ENCODE assay signal across 1 cellular context in the genomic region with DNA sequence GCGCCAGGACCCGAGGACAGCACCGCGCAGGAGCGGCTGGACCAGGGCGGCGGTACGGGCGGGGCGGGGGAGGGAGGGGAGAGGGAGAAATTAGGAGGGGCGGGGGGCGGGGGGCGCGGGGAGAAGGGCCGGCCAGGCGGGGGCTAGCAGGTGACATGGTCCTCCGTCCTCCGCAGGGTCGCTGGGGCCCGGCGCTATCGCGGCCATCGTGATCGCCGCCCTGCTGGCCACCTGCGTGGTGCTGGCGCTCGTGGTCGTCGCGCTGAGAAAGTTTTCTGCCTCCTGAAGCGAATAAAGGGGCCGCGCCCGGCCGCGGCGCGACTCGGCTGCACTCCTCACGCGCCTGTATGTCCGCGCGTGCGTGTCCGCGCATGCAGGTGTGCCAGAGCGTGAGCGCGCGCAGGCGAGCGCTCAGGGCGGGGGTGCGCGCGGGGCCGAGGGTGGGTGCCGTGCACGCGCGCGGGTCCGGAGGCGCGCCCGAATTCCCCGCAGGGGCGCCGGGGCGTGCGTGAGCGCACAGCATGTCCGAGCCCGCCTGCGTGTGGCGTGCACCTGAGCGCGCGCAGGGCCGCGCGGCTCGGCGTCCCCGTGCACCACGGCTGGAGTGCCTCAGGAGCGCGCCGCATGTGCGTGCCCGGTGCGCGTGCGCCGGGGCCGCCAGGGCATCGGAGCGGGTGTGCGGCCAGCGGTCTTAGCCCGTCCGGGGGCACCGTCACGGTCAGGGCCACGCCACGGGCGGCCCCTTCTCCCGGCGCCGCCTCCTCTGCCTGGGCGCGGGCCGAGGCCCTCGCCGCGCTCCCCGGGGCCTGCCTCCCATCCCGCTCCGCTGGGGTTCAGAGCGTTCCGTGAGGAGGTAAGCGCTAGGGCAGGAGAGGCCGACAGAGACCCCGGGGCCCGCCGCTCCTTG.
TF ChIP-seq lines count a peak whose summit lies in the region.

No MANE protein-coding gene starts in this region.

TF ChIP-seq in WTC11, 78 proteins besides CTCF, POLR2A, EP300 and RAD21 (continued from another document and continues in another):
- TF ChIP-seq, protein P1, sequence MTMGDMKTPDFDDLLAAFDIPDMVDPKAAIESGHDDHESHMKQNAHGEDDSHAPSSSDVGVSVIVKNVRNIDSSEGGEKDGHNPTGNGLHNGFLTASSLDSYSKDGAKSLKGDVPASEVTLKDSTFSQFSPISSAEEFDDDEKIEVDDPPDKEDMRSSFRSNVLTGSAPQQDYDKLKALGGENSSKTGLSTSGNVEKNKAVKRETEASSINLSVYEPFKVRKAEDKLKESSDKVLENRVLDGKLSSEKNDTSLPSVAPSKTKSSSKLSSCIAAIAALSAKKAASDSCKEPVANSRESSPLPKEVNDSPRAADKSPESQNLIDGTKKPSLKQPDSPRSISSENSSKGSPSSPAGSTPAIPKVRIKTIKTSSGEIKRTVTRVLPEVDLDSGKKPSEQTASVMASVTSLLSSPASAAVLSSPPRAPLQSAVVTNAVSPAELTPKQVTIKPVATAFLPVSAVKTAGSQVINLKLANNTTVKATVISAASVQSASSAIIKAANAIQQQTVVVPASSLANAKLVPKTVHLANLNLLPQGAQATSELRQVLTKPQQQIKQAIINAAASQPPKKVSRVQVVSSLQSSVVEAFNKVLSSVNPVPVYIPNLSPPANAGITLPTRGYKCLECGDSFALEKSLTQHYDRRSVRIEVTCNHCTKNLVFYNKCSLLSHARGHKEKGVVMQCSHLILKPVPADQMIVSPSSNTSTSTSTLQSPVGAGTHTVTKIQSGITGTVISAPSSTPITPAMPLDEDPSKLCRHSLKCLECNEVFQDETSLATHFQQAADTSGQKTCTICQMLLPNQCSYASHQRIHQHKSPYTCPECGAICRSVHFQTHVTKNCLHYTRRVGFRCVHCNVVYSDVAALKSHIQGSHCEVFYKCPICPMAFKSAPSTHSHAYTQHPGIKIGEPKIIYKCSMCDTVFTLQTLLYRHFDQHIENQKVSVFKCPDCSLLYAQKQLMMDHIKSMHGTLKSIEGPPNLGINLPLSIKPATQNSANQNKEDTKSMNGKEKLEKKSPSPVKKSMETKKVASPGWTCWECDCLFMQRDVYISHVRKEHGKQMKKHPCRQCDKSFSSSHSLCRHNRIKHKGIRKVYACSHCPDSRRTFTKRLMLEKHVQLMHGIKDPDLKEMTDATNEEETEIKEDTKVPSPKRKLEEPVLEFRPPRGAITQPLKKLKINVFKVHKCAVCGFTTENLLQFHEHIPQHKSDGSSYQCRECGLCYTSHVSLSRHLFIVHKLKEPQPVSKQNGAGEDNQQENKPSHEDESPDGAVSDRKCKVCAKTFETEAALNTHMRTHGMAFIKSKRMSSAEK (CRISPR knock-in tag; IDR thresholded peaks at IDR 0.05; ENCODE audit: borderline replicate concordance) = no peak
- TF ChIP-seq CREM (CRISPR knock-in tag; IDR thresholded peaks at IDR 0.05) (0 out of 2 replicates have a peak, but pooled peaks have one; percentile 43), ATF1 (CRISPR knock-in tag; IDR thresholded peaks at IDR 0.05) (no peak), KAT7 (CRISPR knock-in tag; IDR thresholded peaks at IDR 0.05; ENCODE audit: borderline replicate concordance) (peak; percentile 85; the same call in 1 of the 2 replicates), NFYB (CRISPR knock-in tag; conservative IDR thresholded peaks at IDR 0.05; ENCODE audit: low read depth) (no peak), TEAD4 (CRISPR knock-in tag; IDR thresholded peaks at IDR 0.05) (no peak), HMGA2 (CRISPR knock-in tag; IDR thresholded peaks at IDR 0.05) (no peak), ZNF423 (CRISPR knock-in tag; IDR thresholded peaks at IDR 0.05) (no peak), NFE2L1 (CRISPR knock-in tag; IDR thresholded peaks at IDR 0.05) (no peak), PRRX2 (CRISPR knock-in tag; IDR thresholded peaks at IDR 0.05) (no peak), ZNF671 (CRISPR knock-in tag; IDR thresholded peaks at IDR 0.05) (no peak), CREB1 (CRISPR knock-in tag; IDR thresholded peaks at IDR 0.05) (no peak), ZNF138 (CRISPR knock-in tag; conservative IDR thresholded peaks at IDR 0.05) (0 out of 2 replicates have a peak, but pooled peaks have one; percentile 74), JUN (CRISPR knock-in tag; IDR thresholded peaks at IDR 0.05) (no peak), EMX1 (CRISPR knock-in tag; IDR thresholded peaks at IDR 0.05) (no peak), GABPB1 (CRISPR knock-in tag; IDR thresholded peaks at IDR 0.05) (no peak), ETV6 (CRISPR knock-in tag; IDR thresholded peaks at IDR 0.05) (no peak), SP1 (CRISPR knock-in tag; conservative IDR thresholded peaks at IDR 0.05) (no peak), RELA (CRISPR knock-in tag; IDR thresholded peaks at IDR 0.05; ENCODE audit: borderline replicate concordance) (no peak), ZNF121 (CRISPR knock-in tag; IDR thresholded peaks at IDR 0.05) (no peak), GTF2I (CRISPR knock-in tag; conservative IDR thresholded peaks at IDR 0.05) (no peak), NR1H2 (CRISPR knock-in tag; IDR thresholded peaks at IDR 0.05) (no peak), ZNF263 (CRISPR knock-in tag; IDR thresholded peaks at IDR 0.05; ENCODE audit: low read depth) (no peak)
- TF ChIP-seq, protein P2, sequence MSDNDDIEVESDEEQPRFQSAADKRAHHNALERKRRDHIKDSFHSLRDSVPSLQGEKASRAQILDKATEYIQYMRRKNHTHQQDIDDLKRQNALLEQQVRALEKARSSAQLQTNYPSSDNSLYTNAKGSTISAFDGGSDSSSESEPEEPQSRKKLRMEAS (CRISPR knock-in tag; IDR thresholded peaks at IDR 0.05) = peak; percentile 3; the same call in 1 of the 2 replicates
- TF ChIP-seq, protein P3, sequence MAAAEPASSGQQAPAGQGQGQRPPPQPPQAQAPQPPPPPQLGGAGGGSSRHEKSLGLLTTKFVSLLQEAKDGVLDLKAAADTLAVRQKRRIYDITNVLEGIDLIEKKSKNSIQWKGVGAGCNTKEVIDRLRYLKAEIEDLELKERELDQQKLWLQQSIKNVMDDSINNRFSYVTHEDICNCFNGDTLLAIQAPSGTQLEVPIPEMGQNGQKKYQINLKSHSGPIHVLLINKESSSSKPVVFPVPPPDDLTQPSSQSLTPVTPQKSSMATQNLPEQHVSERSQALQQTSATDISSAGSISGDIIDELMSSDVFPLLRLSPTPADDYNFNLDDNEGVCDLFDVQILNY (CRISPR knock-in tag; IDR thresholded peaks at IDR 0.05) = 0 out of 2 replicates have a peak, but pooled peaks have one; percentile 58
- TF ChIP-seq, protein P4, sequence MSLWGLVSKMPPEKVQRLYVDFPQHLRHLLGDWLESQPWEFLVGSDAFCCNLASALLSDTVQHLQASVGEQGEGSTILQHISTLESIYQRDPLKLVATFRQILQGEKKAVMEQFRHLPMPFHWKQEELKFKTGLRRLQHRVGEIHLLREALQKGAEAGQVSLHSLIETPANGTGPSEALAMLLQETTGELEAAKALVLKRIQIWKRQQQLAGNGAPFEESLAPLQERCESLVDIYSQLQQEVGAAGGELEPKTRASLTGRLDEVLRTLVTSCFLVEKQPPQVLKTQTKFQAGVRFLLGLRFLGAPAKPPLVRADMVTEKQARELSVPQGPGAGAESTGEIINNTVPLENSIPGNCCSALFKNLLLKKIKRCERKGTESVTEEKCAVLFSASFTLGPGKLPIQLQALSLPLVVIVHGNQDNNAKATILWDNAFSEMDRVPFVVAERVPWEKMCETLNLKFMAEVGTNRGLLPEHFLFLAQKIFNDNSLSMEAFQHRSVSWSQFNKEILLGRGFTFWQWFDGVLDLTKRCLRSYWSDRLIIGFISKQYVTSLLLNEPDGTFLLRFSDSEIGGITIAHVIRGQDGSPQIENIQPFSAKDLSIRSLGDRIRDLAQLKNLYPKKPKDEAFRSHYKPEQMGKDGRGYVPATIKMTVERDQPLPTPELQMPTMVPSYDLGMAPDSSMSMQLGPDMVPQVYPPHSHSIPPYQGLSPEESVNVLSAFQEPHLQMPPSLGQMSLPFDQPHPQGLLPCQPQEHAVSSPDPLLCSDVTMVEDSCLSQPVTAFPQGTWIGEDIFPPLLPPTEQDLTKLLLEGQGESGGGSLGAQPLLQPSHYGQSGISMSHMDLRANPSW (CRISPR knock-in tag; conservative IDR thresholded peaks at IDR 0.05; ENCODE audit: low read depth) = no peak
- TF ChIP-seq, protein P5, sequence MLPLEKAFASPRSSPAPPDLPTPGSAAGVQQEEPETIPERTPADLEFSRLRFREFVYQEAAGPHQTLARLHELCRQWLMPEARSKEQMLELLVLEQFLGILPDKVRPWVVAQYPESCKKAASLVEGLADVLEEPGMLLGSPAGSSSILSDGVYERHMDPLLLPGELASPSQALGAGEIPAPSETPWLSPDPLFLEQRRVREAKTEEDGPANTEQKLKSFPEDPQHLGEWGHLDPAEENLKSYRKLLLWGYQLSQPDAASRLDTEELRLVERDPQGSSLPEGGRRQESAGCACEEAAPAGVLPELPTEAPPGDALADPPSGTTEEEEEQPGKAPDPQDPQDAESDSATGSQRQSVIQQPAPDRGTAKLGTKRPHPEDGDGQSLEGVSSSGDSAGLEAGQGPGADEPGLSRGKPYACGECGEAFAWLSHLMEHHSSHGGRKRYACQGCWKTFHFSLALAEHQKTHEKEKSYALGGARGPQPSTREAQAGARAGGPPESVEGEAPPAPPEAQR (CRISPR knock-in tag; IDR thresholded peaks at IDR 0.05) = no peak
- TF ChIP-seq, protein P6, sequence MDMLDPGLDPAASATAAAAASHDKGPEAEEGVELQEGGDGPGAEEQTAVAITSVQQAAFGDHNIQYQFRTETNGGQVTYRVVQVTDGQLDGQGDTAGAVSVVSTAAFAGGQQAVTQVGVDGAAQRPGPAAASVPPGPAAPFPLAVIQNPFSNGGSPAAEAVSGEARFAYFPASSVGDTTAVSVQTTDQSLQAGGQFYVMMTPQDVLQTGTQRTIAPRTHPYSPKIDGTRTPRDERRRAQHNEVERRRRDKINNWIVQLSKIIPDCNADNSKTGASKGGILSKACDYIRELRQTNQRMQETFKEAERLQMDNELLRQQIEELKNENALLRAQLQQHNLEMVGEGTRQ (CRISPR knock-in tag; IDR thresholded peaks at IDR 0.05) = no peak; the same call in 1 of the 2 replicates
- TF ChIP-seq, protein P7, sequence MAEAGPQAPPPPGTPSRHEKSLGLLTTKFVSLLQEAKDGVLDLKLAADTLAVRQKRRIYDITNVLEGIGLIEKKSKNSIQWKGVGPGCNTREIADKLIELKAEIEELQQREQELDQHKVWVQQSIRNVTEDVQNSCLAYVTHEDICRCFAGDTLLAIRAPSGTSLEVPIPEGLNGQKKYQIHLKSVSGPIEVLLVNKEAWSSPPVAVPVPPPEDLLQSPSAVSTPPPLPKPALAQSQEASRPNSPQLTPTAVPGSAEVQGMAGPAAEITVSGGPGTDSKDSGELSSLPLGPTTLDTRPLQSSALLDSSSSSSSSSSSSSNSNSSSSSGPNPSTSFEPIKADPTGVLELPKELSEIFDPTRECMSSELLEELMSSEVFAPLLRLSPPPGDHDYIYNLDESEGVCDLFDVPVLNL (CRISPR knock-in tag; IDR thresholded peaks at IDR 0.05; ENCODE audit: borderline replicate concordance, low read depth) = no peak
- TF ChIP-seq, protein P8, sequence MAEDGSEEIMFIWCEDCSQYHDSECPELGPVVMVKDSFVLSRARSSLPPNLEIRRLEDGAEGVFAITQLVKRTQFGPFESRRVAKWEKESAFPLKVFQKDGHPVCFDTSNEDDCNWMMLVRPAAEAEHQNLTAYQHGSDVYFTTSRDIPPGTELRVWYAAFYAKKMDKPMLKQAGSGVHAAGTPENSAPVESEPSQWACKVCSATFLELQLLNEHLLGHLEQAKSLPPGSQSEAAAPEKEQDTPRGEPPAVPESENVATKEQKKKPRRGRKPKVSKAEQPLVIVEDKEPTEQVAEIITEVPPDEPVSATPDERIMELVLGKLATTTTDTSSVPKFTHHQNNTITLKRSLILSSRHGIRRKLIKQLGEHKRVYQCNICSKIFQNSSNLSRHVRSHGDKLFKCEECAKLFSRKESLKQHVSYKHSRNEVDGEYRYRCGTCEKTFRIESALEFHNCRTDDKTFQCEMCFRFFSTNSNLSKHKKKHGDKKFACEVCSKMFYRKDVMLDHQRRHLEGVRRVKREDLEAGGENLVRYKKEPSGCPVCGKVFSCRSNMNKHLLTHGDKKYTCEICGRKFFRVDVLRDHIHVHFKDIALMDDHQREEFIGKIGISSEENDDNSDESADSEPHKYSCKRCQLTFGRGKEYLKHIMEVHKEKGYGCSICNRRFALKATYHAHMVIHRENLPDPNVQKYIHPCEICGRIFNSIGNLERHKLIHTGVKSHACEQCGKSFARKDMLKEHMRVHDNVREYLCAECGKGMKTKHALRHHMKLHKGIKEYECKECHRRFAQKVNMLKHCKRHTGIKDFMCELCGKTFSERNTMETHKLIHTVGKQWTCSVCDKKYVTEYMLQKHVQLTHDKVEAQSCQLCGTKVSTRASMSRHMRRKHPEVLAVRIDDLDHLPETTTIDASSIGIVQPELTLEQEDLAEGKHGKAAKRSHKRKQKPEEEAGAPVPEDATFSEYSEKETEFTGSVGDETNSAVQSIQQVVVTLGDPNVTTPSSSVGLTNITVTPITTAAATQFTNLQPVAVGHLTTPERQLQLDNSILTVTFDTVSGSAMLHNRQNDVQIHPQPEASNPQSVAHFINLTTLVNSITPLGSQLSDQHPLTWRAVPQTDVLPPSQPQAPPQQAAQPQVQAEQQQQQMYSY (CRISPR knock-in tag; IDR thresholded peaks at IDR 0.05) = no peak
- TF ChIP-seq, protein P9, sequence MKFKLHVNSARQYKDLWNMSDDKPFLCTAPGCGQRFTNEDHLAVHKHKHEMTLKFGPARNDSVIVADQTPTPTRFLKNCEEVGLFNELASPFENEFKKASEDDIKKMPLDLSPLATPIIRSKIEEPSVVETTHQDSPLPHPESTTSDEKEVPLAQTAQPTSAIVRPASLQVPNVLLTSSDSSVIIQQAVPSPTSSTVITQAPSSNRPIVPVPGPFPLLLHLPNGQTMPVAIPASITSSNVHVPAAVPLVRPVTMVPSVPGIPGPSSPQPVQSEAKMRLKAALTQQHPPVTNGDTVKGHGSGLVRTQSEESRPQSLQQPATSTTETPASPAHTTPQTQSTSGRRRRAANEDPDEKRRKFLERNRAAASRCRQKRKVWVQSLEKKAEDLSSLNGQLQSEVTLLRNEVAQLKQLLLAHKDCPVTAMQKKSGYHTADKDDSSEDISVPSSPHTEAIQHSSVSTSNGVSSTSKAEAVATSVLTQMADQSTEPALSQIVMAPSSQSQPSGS (CRISPR knock-in tag; IDR thresholded peaks at IDR 0.05; ENCODE audit: borderline replicate concordance, low read depth) = no peak
